12 cellular contexts compared by ENCODE assay signal in genomic region chr5:42636425-42636824, GRCh38.
DNase-seq lines count a peak whose midpoint lies in the region; ATAC-seq, FAIRE-seq and TF ChIP-seq lines count a peak whose summit lies in the region.
"Had no signal": no experiment of that assay in that cellular context is flagged by ENCODE, and none has a peak within 500 bp of the region (broad histone marks: within the 10 kb centered on the region; RNA-seq: fewer than 3 reads in every experiment).

No MANE protein-coding gene starts in this region.

- no peak for TF ChIP-seq POLR2A in GM12878 (IDR thresholded peaks at IDR 0.05; ENCODE audit: low read depth, low read length)

- no peak overlapping the region for H3K18ac ChIP-seq in mesendoderm (ENCODE audit: low read length)

- no peak for FAIRE-seq in GM12878 (lab: Jason Lieb, UNC)

- SMC1A ChIA-PET in GM12878 (lab: Charles Lee; ENCODE audit: uncharacterized antibody, unreplicated experiment): no interaction called here

- H3K79me1 ChIP-seq in mesendoderm (ENCODE audit: low read length): no peaks in the 10 kb centered on the region

- no peak overlapping the region for H2AFZ ChIP-seq in GM12878 (ENCODE audit: control insufficient read depth, low read depth, low read length)

- POLR2A ChIA-PET in GM12878 (lab: Charles Lee): interaction anchor here (0.5 kb wide), 1 partner anchor 383 kb away, joined by 4 read pairs; no protein-coding TSS in a partner anchor

- TF ChIP-seq EP300 in GM12878 (IDR thresholded peaks at IDR 0.05; ENCODE audit: borderline replicate concordance in 1 of 2, control insufficient read depth in 1 of 2, low read depth in 2 of 2, low read length in 2 of 2): no peak

- H3K56ac ChIP-seq in mesendoderm (ENCODE audit: low read length): no peak overlapping the region

- intact Hi-C loops in GM12878 (cut with micrococcal nuclease; ENCODE audit: unreplicated experiment): no loop called here

- no peak overlapping the region for H3K4me3 ChIP-seq in GM12878
- no peak overlapping the region for H3K4me3 ChIP-seq in mesendoderm (ENCODE audit: low read length)
- H3K4me3 ChIP-seq: body of pancreas, gastrocnemius medialis had no signal

- no peak for DNase-seq in GM10266 (ENCODE audit: extremely low spot score)
- DNase-seq in LHCN-M2 (ENCODE audit: low read depth): peak; percentile 3
- no peak for DNase-seq in GM12878 (ENCODE audit: low read depth, low spot score)
- peak; percentile 23 for DNase-seq in mesendoderm
- DNase-seq in DMS 273 (lab: John Stamatoyannopoulos, UW; ENCODE audit: unreplicated experiment): no peak
- DNase-seq: activated CD8-positive, alpha-beta memory T cell treated with anti-CD3 and anti-CD28 coated beads, Interleukin-2, amount 10 ng/mL, durations not matched to agents 7 days and 5 days; body of pancreas; gastrocnemius medialis; NCI-H1694; T-helper 1 cell had no signal

- H3K23ac ChIP-seq in mesendoderm (ENCODE audit: low read length): no peak overlapping the region

- no peak overlapping the region for H2BK15ac ChIP-seq in mesendoderm (replicated peaks; ENCODE audit: low read depth)

- no TSS peak for BruUV-seq in GM12878 (replicated peaks; lab: Mats Ljungman, UMichigan)

- TF ChIP-seq CTCF in GM10266 (IDR thresholded peaks at IDR 0.05; ENCODE audit: control insufficient read depth, insufficient read depth, low read depth, missing control alignments): peak; percentile 15
- TF ChIP-seq CTCF in GM12878 (IDR thresholded peaks at IDR 0.05 in 2 of 3, conservative IDR thresholded peaks at IDR 0.05 in 1 of 3; ENCODE audit: control insufficient read depth in 2 of 3, extremely low read depth in 1 of 3, insufficient read depth in 1 of 3, low read depth in 3 of 3, low read length in 3 of 3): 0 out of 6 replicates have a peak, but pooled peaks have one; percentile 4 to 18 (median 9)

- H2BK120ac ChIP-seq in mesendoderm (ENCODE audit: low read depth, low read length): no peak overlapping the region

- TF ChIP-seq RAD21 in GM12878 (IDR thresholded peaks at IDR 0.05; ENCODE audit: insufficient read depth, low read depth, low read length): no peak

- ATAC-seq in GM12878 (peak; percentile 29; the same call in 1 of the 3 replicates), HG02970 (IDR thresholded peaks at IDR 0.05; ENCODE audit: low FRiP score, unreplicated experiment) (no peak), GM21360 (IDR thresholded peaks at IDR 0.05; ENCODE audit: unreplicated experiment) (no peak)
- ATAC-seq: activated CD8-positive, alpha-beta memory T cell treated with anti-CD3 and anti-CD28 coated beads, Interleukin-2, amount 10 ng/mL, durations not matched to agents 7 days and 5 days; body of pancreas; gastrocnemius medialis had no signal

- H2AK5ac ChIP-seq in mesendoderm (ENCODE audit: low read length): no peak overlapping the region

- no peak overlapping the region for H2BK5ac ChIP-seq in mesendoderm (ENCODE audit: low read length)

- no peak overlapping the region for H3K9ac ChIP-seq in GM12878 (ENCODE audit: control insufficient read depth, insufficient read depth, low read length)
- H3K9ac ChIP-seq in mesendoderm (ENCODE audit: low read length): no peak overlapping the region

- H3K36me3 ChIP-seq in GM12878 (ENCODE audit: control insufficient read depth in 2 of 2, insufficient read depth in 2 of 2, low read length in 1 of 2): no peaks in the 10 kb centered on the region
- H3K36me3 ChIP-seq in mesendoderm (ENCODE audit: control insufficient read depth, insufficient read depth, low read length): no peaks in the 10 kb centered on the region
- H3K36me3 ChIP-seq: gastrocnemius medialis had no signal

- H3K4me1 ChIP-seq in GM12878 (ENCODE audit: control insufficient read depth, insufficient read depth, low read length) (no peaks in the 10 kb centered on the region), mesendoderm (ENCODE audit: control insufficient read depth, low read depth, low read length) (no peaks in the 10 kb centered on the region)

- no peak overlapping the region for H3K4ac ChIP-seq in mesendoderm (ENCODE audit: low read depth, low read length)

- no peaks in the 10 kb centered on the region for H4K20me1 ChIP-seq in GM12878 (ENCODE audit: control insufficient read depth, insufficient read depth)

- 22% methylated on average over 2 of the region's 2 CpGs for WGBS in GM12878 (ENCODE audit: insufficient coverage, insufficient replicate concordance, low lambda C conversion rate, missing lambda C conversion rate)
- no CpG with 5 or more reads among the region's 2 CpGs for WGBS in mesendoderm (ENCODE audit: extremely low coverage, insufficient coverage, low lambda C conversion rate)

- RAD21 ChIA-PET in GM12878 (lab: Charles Lee; ENCODE audit: unreplicated experiment): no interaction called here

- no peak overlapping the region for H4K5ac ChIP-seq in mesendoderm (ENCODE audit: low read length)

- no peak overlapping the region for H4K8ac ChIP-seq in mesendoderm (ENCODE audit: low read depth, low read length)

- H3K27ac ChIP-seq in GM12878 (ENCODE audit: control insufficient read depth, insufficient read depth) (no peak overlapping the region), mesendoderm (ENCODE audit: low read depth, low read length) (no peak overlapping the region)
- H3K27ac ChIP-seq: body of pancreas, gastrocnemius medialis had no signal

- H3K79me2 ChIP-seq in GM12878 (ENCODE audit: control insufficient read depth, insufficient read depth, low read length) (no peaks in the 10 kb centered on the region), mesendoderm (ENCODE audit: control insufficient read depth, insufficient read depth, low read length) (no peaks in the 10 kb centered on the region)

- no peaks in the 10 kb centered on the region for H3K9me3 ChIP-seq in GM12878 (replicated peaks; ENCODE audit: control insufficient read depth, insufficient read depth, low read length)
- H3K9me3 ChIP-seq: body of pancreas, gastrocnemius medialis had no signal

- H3K4me2 ChIP-seq in GM12878 (ENCODE audit: control insufficient read depth, insufficient read depth) (no peak overlapping the region), mesendoderm (ENCODE audit: low read length) (no peak overlapping the region)

- in situ Hi-C loops in GM12878 (cut with MboI): no loop called here

- H3K27me3 ChIP-seq in GM12878 (replicated peaks in 1 of 2; ENCODE audit: control insufficient read depth in 2 of 2, insufficient read depth in 2 of 2, low read length in 1 of 2) (no peaks in the 10 kb centered on the region), mesendoderm (ENCODE audit: insufficient read depth, low read length, poor library complexity) (no peaks in the 10 kb centered on the region)
- H3K27me3 ChIP-seq: body of pancreas, gastrocnemius medialis had no signal

- CTCF ChIA-PET in GM12878 (lab: Yijun Ruan, JAX): interaction anchor here (0.7 to 1.6 kb wide), 3 partner anchors 15 to 253 kb away, joined by 3 to 4 read pairs (median 3); no protein-coding TSS in a partner anchor

TF ChIP-seq in GM12878, 131 proteins besides CTCF, POLR2A, EP300 and RAD21:
- TF ChIP-seq JUNB (IDR thresholded peaks at IDR 0.05): no peak
- TF ChIP-seq MEF2B (IDR thresholded peaks at IDR 0.05; ENCODE audit: partially characterized antibody, poor library complexity, severe bottlenecking): no peak
- no peak for TF ChIP-seq IKZF1 (conservative IDR thresholded peaks at IDR 0.05)
- TF ChIP-seq SREBF1 (IDR thresholded peaks at IDR 0.05; ENCODE audit: low read length): no peak
- no peak for TF ChIP-seq ZSCAN29 (IDR thresholded peaks at IDR 0.05)
- no peak for TF ChIP-seq ATF2 (IDR thresholded peaks at IDR 0.05; ENCODE audit: low read length)

Comparison
In these comparisons a context has a peak if more than half of its experiments do, and no peak if none do; other contexts are left out.
1. DNase-seq: peak in LHCN-M2 (single experiment) and mesendoderm (single experiment); none in GM10266 (single experiment), GM12878 (single experiment) and DMS 273 (single experiment).